Comparison of ENCODE assay signal across 19 cellular contexts in genomic region chr18:49011291-49011746, GRCh38.
DNase-seq lines count a peak whose midpoint lies in the region; ATAC-seq and TF ChIP-seq lines count a peak whose summit lies in the region.
"Had no signal": no experiment of that assay in that cellular context is flagged by ENCODE, and none has a peak within 500 bp of the region (broad histone marks: within the 10 kb centered on the region; RNA-seq: fewer than 3 reads in every experiment).

No MANE protein-coding gene starts in this region.

- no peaks in the 10 kb centered on the region for H3K36me3 Mint-ChIP-seq in chondrocyte (ENCODE audit: low read depth)
- H3K36me3 Mint-ChIP-seq: IgD-negative memory B cell, immature natural killer cell had no signal

- H3K9me3 ChIP-seq in right atrium auricular region: no peaks in the 10 kb centered on the region
- H3K9me3 ChIP-seq: ascending aorta had no signal

- no CpG with 5 or more reads among the region's 9 CpGs for WGBS in mesendoderm (ENCODE audit: extremely low coverage, insufficient coverage, low lambda C conversion rate)

- no peak overlapping the region for H2AK5ac ChIP-seq in mesendoderm (ENCODE audit: low read length)

- no peak overlapping the region for H2BK15ac ChIP-seq in mesendoderm (replicated peaks; ENCODE audit: low read depth)

- no peaks in the 10 kb centered on the region for H3K9me3 Mint-ChIP-seq in chondrocyte (ENCODE audit: low read depth)
- H3K9me3 Mint-ChIP-seq: activated T-cell treated with anti-CD3 and anti-CD28 coated beads, Interleukin-2, amount 50 U/mL, for 4 hours; IgD-negative memory B cell; immature natural killer cell had no signal

- no peaks in the 10 kb centered on the region for H3K27me3 ChIP-seq in right atrium auricular region
- H3K27me3 ChIP-seq in mesendoderm (ENCODE audit: insufficient read depth, low read length, poor library complexity): no peaks in the 10 kb centered on the region
- H3K27me3 ChIP-seq: ascending aorta had no signal

- DNase-seq in cardiac septum (ENCODE audit: low spot score): peak; percentile 47
- DNase-seq in right atrium auricular region (ENCODE audit: low spot score): no peak
- DNase-seq in chondrocyte (ENCODE audit: low spot score): peak; percentile 68
- DNase-seq in mesendoderm: no peak
- no peak for DNase-seq in NCI-H446 (lab: John Stamatoyannopoulos, UW)
- DNase-seq in HPDE6-E6E7 (ENCODE audit: extremely low spot score): no peak
- DNase-seq: activated naive CD4-positive, alpha-beta T cell treated with anti-CD3 and anti-CD28 coated beads, Interleukin-2, amount 50 U/mL, for 16 hours; activated T-cell treated with anti-CD3 and anti-CD28 coated beads, Interleukin-2, amount 50 U/mL, for 4 hours; central memory CD4-positive, alpha-beta T cell; EL; GOT3; immature natural killer cell; NCI-H510A; nucleus accumbens; T-helper 9 cell had no signal

- TF ChIP-seq CTCF in right atrium auricular region (IDR thresholded peaks at IDR 0.05) (no peak), chondrocyte (IDR thresholded peaks at IDR 0.05) (no peak)

- peak overlapping the region; percentile 17 for H3K56ac ChIP-seq in mesendoderm (ENCODE audit: low read length)

- peak overlapping the region; percentile 29 for H3K9ac ChIP-seq in mesendoderm (ENCODE audit: low read length)

- no peaks in the 10 kb centered on the region for H3K79me2 ChIP-seq in mesendoderm (ENCODE audit: control insufficient read depth, insufficient read depth, low read length)

- peaks cover 0 to under 1% of the 10 kb centered on the region in 2 donors for H3K4me1 ChIP-seq in right atrium auricular region
- no peaks in the 10 kb centered on the region for H3K4me1 ChIP-seq in mesendoderm (ENCODE audit: control insufficient read depth, low read depth, low read length)

- H4K8ac ChIP-seq in mesendoderm (ENCODE audit: low read depth, low read length): no peak overlapping the region

- intact Hi-C loops in cardiac septum (cut with DNase I): no loop called here

- no peak overlapping the region for H3K27ac Mint-ChIP-seq in chondrocyte (ENCODE audit: unreplicated experiment)
- H3K27ac Mint-ChIP-seq: IgD-negative memory B cell had no signal

- no peaks in the 10 kb centered on the region for H3K27me3 Mint-ChIP-seq in chondrocyte (ENCODE audit: low read depth)

- H3K18ac ChIP-seq in mesendoderm (ENCODE audit: low read length): no peak overlapping the region

- peaks cover 31% of the 10 kb centered on the region for H3K4me1 Mint-ChIP-seq in chondrocyte (ENCODE audit: low read depth)
- H3K4me1 Mint-ChIP-seq: immature natural killer cell had no signal

- H3K36me3 ChIP-seq in right atrium auricular region (no peaks in the 10 kb centered on the region), mesendoderm (ENCODE audit: control insufficient read depth, insufficient read depth, low read length) (no peaks in the 10 kb centered on the region)
- H3K36me3 ChIP-seq: ascending aorta had no signal

- no peak overlapping the region for H2BK5ac ChIP-seq in mesendoderm (ENCODE audit: low read length)

- no peak overlapping the region for H4K5ac ChIP-seq in mesendoderm (ENCODE audit: low read length)

- no peak overlapping the region for H3K4ac ChIP-seq in mesendoderm (ENCODE audit: low read depth, low read length)

- ATAC-seq in GM21529 (IDR thresholded peaks at IDR 0.05; ENCODE audit: unreplicated experiment): no peak
- ATAC-seq: activated T-cell treated with anti-CD3 and anti-CD28 coated beads, Interleukin-2, amount 50 U/mL, for 4 hours had no signal

- no peak overlapping the region for H3K4me3 Mint-ChIP-seq in chondrocyte (ENCODE audit: unreplicated experiment)
- H3K4me3 Mint-ChIP-seq: activated T-cell treated with anti-CD3 and anti-CD28 coated beads, Interleukin-2, amount 50 U/mL, for 4 hours; IgD-negative memory B cell; immature natural killer cell had no signal

- no peak overlapping the region for H3K4me3 ChIP-seq in right atrium auricular region
- H3K4me3 ChIP-seq in mesendoderm (ENCODE audit: low read length): no peak overlapping the region
- H3K4me3 ChIP-seq: ascending aorta had no signal

- H3K79me1 ChIP-seq in mesendoderm (ENCODE audit: low read length): no peaks in the 10 kb centered on the region

- H3K4me2 ChIP-seq in mesendoderm (ENCODE audit: low read length): no peak overlapping the region

- H3K23ac ChIP-seq in mesendoderm (ENCODE audit: low read length): no peak overlapping the region

- H3K27ac ChIP-seq in right atrium auricular region: no peak overlapping the region
- H3K27ac ChIP-seq in mesendoderm (ENCODE audit: low read depth, low read length): no peak overlapping the region
- H3K27ac ChIP-seq: ascending aorta, HL-60 had no signal

- H2BK120ac ChIP-seq in mesendoderm (ENCODE audit: low read depth, low read length): no peak overlapping the region

Comparison
In these comparisons a context has a peak if more than half of its experiments do, and no peak if none do; other contexts are left out.
1. DNase-seq: peak in cardiac septum (single experiment) and chondrocyte (single experiment); none in right atrium auricular region (single experiment), mesendoderm (single experiment), NCI-H446 (0 of 2) and HPDE6-E6E7 (single experiment).